In the genomic region with DNA sequence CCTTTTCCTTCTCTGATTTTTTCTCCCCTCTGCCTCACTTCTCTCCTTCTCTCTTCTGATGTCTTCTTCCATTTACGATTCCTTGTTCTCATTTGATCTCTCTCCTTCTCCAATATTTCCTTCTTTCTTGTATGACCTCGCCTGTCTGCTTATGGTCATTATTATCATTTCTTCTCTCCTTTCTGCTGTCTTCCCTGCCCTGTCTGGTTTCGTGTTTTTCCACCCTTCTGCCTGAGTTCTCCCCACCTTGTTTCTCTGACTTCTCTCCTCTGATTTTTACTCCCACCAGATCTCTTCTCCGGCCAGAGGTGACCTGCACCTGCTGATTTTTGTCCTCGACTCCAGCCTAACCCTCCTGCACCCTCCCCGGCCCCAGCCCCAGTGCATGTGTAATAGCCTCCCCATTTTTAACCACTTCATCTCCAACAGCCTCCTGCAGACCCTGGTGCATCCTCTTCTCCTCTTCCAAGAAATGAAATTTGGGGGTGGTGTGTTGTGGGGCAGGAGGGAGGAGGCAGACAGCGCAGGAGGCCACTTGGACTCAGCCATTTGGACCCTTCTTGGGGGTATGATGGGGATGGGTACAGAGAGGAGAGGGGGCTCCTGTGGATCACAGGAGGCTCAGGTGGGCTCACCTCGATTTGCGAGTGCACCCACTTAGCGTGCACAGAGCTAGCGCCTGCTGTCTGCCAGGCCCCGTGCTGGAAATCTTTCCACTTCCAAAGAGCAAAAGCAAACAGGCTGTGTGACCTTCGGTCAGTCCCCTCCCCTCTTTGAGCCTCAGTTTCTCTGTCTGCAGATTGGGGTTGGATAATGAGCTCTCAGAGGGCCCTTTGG, we compare ENCODE assay signal across 8 cellular contexts. TPM values are rescaled to one million over a fixed set of nuclear protein-coding genes. Genes with fewer than 3 reads are reported as not detected.
A peak's percentile ranks its signal among the peaks of the same experiment; 100 is the strongest.
DNase-seq lines count a peak whose midpoint lies in the region; ATAC-seq and TF ChIP-seq lines count a peak whose summit lies in the region.

No MANE protein-coding gene starts in this region.

- intact Hi-C loops in heart left ventricle (cut with DNase I): loop anchor here in 2 of 10 donors (5.0 kb wide), 1 partner anchor 78 kb away; no protein-coding TSS in a partner anchor
- intact Hi-C loops in left cardiac atrium (cut with DNase I): no loop called here
- intact Hi-C loops in dorsolateral prefrontal cortex (cut with DNase I): no loop called here

- no peaks in the 10 kb centered on the region for H3K9me3 Mint-ChIP-seq in naive B cell

- peak in 1 of 5 donors; percentile 9 for DNase-seq in heart left ventricle
- DNase-seq in left cardiac atrium: no peak
- peak in 1 of 10 donors; percentile 29 for DNase-seq in dorsolateral prefrontal cortex
- DNase-seq in naive B cell: no peak
- no peak for DNase-seq in SKM-1 treated with dmso at 0.1 percent for 144 hours (lab: John Stamatoyannopoulos, UW; ENCODE audit: unreplicated experiment)
- DNase-seq in COLO829 (ENCODE audit: low spot score): no peak

- H3K27me3 Mint-ChIP-seq in naive B cell: peaks cover 5 to 9% (median 9%) of the 10 kb centered on the region in 3 donors

- H3K36me3 ChIP-seq in heart left ventricle: peaks cover 0 to 45% (median 39%) of the 10 kb centered on the region in 9 donors

- H3K27me3 ChIP-seq in heart left ventricle (no peaks in the 10 kb centered on the region), dorsolateral prefrontal cortex (no peaks in the 10 kb centered on the region)

- H3K27ac ChIP-seq in heart left ventricle: peak overlapping the region; percentile 86 to 98 (median 94)
- peak overlapping the region; percentile 77 to 100 (median 98) for H3K27ac ChIP-seq in dorsolateral prefrontal cortex

- peak overlapping the region in 5 of 6 donors; percentile 74 to 92 (median 88) for H3K27ac Mint-ChIP-seq in naive B cell

- ATAC-seq in heart left ventricle (no peak), left cardiac atrium (no peak), naive B cell (ENCODE audit: low read depth in 2 of 2) (no peak), GM19324 (IDR thresholded peaks at IDR 0.05; ENCODE audit: low FRiP score, unreplicated experiment) (no peak), HG02678 (IDR thresholded peaks at IDR 0.05; ENCODE audit: unreplicated experiment) (no peak)

- TF ChIP-seq POLR2A in heart left ventricle (IDR thresholded peaks at IDR 0.05): no peak

- TF ChIP-seq CTCF in heart left ventricle (IDR thresholded peaks at IDR 0.05) (no peak), dorsolateral prefrontal cortex (IDR thresholded peaks at IDR 0.05 in 54 of 56, conservative IDR thresholded peaks at IDR 0.05 in 2 of 56; ENCODE audit: low read depth in 1 of 56, partially characterized antibody in 56 of 56) (no peak)

- 34 to 60% (median 50%) methylated on average over 10 to 13 of the region's 13 CpGs for WGBS in heart left ventricle, 4 donors

- H3K4me3 ChIP-seq in heart left ventricle: peak overlapping the region; percentile 45 to 93 (median 68)
- H3K4me3 ChIP-seq in dorsolateral prefrontal cortex: peak overlapping the region; percentile 48 to 80 (median 68)

- H3K9me3 ChIP-seq in heart left ventricle: no peaks in the 10 kb centered on the region

- peak overlapping the region; percentile 86 to 93 (median 90) for H3K4me3 Mint-ChIP-seq in naive B cell

- H3K36me3 Mint-ChIP-seq in naive B cell: peaks cover 0 to 9% of the 10 kb centered on the region in 2 donors

- peaks cover 12 to 94% (median 80%) of the 10 kb centered on the region in 12 donors for H3K4me1 ChIP-seq in heart left ventricle

- H3K4me1 Mint-ChIP-seq in naive B cell: peaks cover 20 to 29% (median 27%) of the 10 kb centered on the region in 3 donors

RNA-seq across cellular contexts. Expression of gene GSN, which starts 32.5 kb away (rescaled TPM):
- total RNA-seq in heart left ventricle (1,000 to 10,000 TPM in 2 of 9 donors, 100 to 1,000 TPM in 7; 422 to 2,088 (median 703) TPM), left cardiac atrium (1,000 to 10,000 TPM in 1 of 2 donors, 100 to 1,000 TPM in 1; 881 to 1,287 TPM), dorsolateral prefrontal cortex (100 to 1,000 TPM in 119 of 120 experiments, 10 to 100 TPM in 1; 88.2 to 740 (median 233) TPM)
- polyA plus RNA-seq in heart left ventricle (100 to 1,000 TPM; 379 to 481 TPM), naive B cell (ENCODE audit: low read depth in 6 of 6) (10 to 100 TPM in 3 of 6 donors, 1 to 10 TPM in 3; 3.3 to 13.5 (median 8.0) TPM)
